8 cellular contexts compared by ENCODE assay signal in the genomic region with DNA sequence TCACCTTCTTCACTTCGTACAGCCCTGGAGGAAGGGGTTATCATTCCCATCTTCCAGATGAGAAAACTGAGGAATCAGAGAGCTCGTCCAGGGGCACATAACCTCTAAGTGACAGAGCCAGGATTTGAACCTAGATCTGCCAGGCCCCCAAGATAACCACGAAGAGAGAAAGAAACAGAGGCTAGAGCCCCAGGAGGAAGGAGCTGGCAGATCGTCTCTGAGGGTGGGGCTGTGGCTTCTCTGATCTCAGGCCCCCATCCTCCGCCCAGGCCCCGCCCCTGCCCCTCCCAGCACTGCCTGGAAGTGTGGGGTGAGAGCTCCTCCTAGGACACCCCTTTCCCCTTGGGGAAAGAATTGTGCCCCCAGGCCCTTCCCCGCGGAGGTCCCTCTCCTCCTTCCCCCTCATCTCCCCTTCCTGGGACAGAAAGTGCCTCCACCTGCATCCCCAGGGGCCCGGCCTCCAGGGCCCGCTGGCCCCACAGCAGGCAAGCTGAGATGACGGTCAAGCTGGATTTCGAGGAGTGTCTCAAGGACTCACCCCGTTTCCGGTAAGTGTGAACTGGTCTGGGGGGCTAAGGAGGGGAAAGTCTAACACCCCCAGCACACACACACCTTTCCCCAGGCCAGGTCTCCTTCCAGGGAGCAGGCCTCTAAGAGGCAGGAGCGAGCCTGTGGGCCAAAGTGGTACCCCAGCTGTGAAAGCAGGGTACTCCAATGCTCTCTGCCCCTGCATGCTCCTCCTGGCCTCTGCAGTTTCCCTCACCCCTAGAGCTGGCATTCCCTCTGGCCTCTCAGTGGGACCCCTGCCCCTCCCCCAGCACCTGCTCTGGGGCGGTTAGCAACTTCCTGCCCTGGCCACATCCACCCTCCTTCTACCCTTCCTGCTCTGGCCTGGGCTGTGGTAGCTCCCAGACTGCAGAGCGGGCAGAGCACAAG. TPM values are rescaled to one million over a fixed set of nuclear protein-coding genes. Genes with fewer than 3 reads are reported as not detected.
DNase-seq lines count a peak whose midpoint lies in the region; ATAC-seq and TF ChIP-seq lines count a peak whose summit lies in the region.

A gene with protein sequence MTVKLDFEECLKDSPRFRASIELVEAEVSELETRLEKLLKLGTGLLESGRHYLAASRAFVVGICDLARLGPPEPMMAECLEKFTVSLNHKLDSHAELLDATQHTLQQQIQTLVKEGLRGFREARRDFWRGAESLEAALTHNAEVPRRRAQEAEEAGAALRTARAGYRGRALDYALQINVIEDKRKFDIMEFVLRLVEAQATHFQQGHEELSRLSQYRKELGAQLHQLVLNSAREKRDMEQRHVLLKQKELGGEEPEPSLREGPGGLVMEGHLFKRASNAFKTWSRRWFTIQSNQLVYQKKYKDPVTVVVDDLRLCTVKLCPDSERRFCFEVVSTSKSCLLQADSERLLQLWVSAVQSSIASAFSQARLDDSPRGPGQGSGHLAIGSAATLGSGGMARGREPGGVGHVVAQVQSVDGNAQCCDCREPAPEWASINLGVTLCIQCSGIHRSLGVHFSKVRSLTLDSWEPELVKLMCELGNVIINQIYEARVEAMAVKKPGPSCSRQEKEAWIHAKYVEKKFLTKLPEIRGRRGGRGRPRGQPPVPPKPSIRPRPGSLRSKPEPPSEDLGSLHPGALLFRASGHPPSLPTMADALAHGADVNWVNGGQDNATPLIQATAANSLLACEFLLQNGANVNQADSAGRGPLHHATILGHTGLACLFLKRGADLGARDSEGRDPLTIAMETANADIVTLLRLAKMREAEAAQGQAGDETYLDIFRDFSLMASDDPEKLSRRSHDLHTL (plus strand): TSS at position 290 of the 936 bp plus-strand sequence. CDS start 206 bp downstream, at position 496.

- no peak within 1 kb of the TSS for H3T11ph ChIP-seq in H9 (ENCODE audit: low read length)

- no peak for TF ChIP-seq POLR2A in prostate gland (IDR thresholded peaks at IDR 0.05)

- intact Hi-C loops in upper lobe of right lung (cut with DNase I) = no loop called here
- intact Hi-C loops in prostate gland (cut with DNase I) = no loop called here

- peaks cover 9% of the 10 kb centered on the region; the same call in 1 of the 2 replicates for H3F3A ChIP-seq in SU-DHL-6 (ENCODE audit: insufficient read depth)

- H3K4me3 Mint-ChIP-seq in H9 = peak within 1 kb of the TSS; percentile 23 to 70
- H3K4me3 Mint-ChIP-seq in naive thymus-derived CD8-positive, alpha-beta T cell = peak within 1 kb of the TSS; percentile 92 to 98 (median 95)

- H2AFZ ChIP-seq in H9 (ENCODE audit: low read length) (no peak within 1 kb of the TSS), SU-DHL-6 (ENCODE audit: low read depth, low read length, severe bottlenecking) (peak within 1 kb of the TSS; percentile 55)

- WGBS in H9 (ENCODE audit: extremely low coverage, insufficient read length, low lambda C conversion rate) = no CpG with 5 or more reads among the region's 17 CpGs
- 40% methylated on average over 17 of the region's 17 CpGs for WGBS in prostate gland

- no peaks in the 10 kb centered on the region for H3K27me3 ChIP-seq in BLaER1 treated with 17β-estradiol and CSF1 and Interleukin-3, amounts not matched to agents 10 nM and 100 nM
- no peaks in the 10 kb centered on the region for H3K27me3 ChIP-seq in H9 (ENCODE audit: insufficient read depth, low read length)
- no peaks in the 10 kb centered on the region for H3K27me3 ChIP-seq in SU-DHL-6 (ENCODE audit: low read length)
- H3K27me3 ChIP-seq in upper lobe of right lung = no peaks in the 10 kb centered on the region
- H3K27me3 ChIP-seq in prostate gland (replicated peaks; ENCODE audit: insufficient read depth) = no peaks in the 10 kb centered on the region

- H3K27me3 Mint-ChIP-seq in H9 (ENCODE audit: low read depth) = no peaks in the 10 kb centered on the region; the same call in 1 of the 2 replicates
- no peaks in the 10 kb centered on the region for H3K27me3 Mint-ChIP-seq in naive thymus-derived CD8-positive, alpha-beta T cell

- H3K14ac ChIP-seq in H9 (ENCODE audit: insufficient read depth, low read length) = peak within 1 kb of the TSS; percentile 47; the same call in 1 of the 2 replicates

- H2BK15ac ChIP-seq in H9 (ENCODE audit: low read depth, low read length) = no peak within 1 kb of the TSS; the same call in 1 of the 2 replicates

- no peaks in the 10 kb centered on the region for H3K9me3 Mint-ChIP-seq in H9
- H3K9me3 Mint-ChIP-seq in naive thymus-derived CD8-positive, alpha-beta T cell = no peaks in the 10 kb centered on the region

- no peak within 1 kb of the TSS for H3K23ac ChIP-seq in H9 (ENCODE audit: insufficient read length, low read depth, low read length)

- no peaks in the 10 kb centered on the region for H3K9me3 ChIP-seq in BLaER1 treated with 17β-estradiol and CSF1 and Interleukin-3, amounts not matched to agents 10 nM and 100 nM (replicated peaks in 1 of 11)
- H3K9me3 ChIP-seq in H9 (ENCODE audit: control insufficient read depth, low read depth, low read length) (no peaks in the 10 kb centered on the region), SU-DHL-6 (ENCODE audit: insufficient read depth, low read length) (no peaks in the 10 kb centered on the region), upper lobe of right lung (no peaks in the 10 kb centered on the region), prostate gland (no peaks in the 10 kb centered on the region)

- H3K4ac ChIP-seq in H9 (ENCODE audit: low read depth, low read length) = no peak within 1 kb of the TSS

- DNase-seq in H9 (peak; percentile 94), upper lobe of right lung (peak; percentile 77), NCI-H1436 treated with DMSO at 0.1 percent for 48 hours (lab: John Stamatoyannopoulos, UW) (no peak), prostate gland (ENCODE audit: low spot score) (no peak)
- DNase-seq in activated naive CD4-positive, alpha-beta T cell treated with anti-CD3 and anti-CD28 coated beads, Interleukin-2, amount 50 U/mL, for 16 hours = peak; percentile 83
- peak; percentile 74 to 93 (median 82) for DNase-seq in naive thymus-derived CD8-positive, alpha-beta T cell

- no peak within 1 kb of the TSS for H4K91ac ChIP-seq in H9 (ENCODE audit: insufficient read length, low read depth, low read length)

- POLR2A ChIA-PET in naive thymus-derived CD8-positive, alpha-beta T cell (lab: Charles Lee) = interaction anchor here (0.5 to 5.9 kb wide), 41 partner anchors 7 to 350 kb away, joined by 3 to 147 read pairs (median 5); a partner anchor contains a TSS

- H3K4me1 Mint-ChIP-seq in H9 = peaks cover 20 to 34% of the 10 kb centered on the region in 2 experiments
- H3K4me1 Mint-ChIP-seq in naive thymus-derived CD8-positive, alpha-beta T cell = peaks cover 26 to 69% (median 64%) of the 10 kb centered on the region in 4 donors

- H3K9ac ChIP-seq in BLaER1 treated with 17β-estradiol and CSF1 and Interleukin-3, amounts not matched to agents 10 nM and 100 nM = peak within 1 kb of the TSS; percentile 67 to 78 (median 76)
- H3K9ac ChIP-seq in H9 (ENCODE audit: extremely low read depth, insufficient read length, low read length) (no peak within 1 kb of the TSS), SU-DHL-6 (ENCODE audit: low read length) (peak within 1 kb of the TSS; percentile 86)

- no peak within 1 kb of the TSS for H2BK120ac ChIP-seq in H9 (ENCODE audit: low read depth, low read length, poor library complexity, severe bottlenecking)

- H3K4me1 ChIP-seq in BLaER1 treated with 17β-estradiol and CSF1 and Interleukin-3, amounts not matched to agents 10 nM and 100 nM = peaks cover 64 to 90% (median 82%) of the 10 kb centered on the region in 10 experiments
- peaks cover 4% of the 10 kb centered on the region; the same call in 1 of the 2 replicates for H3K4me1 ChIP-seq in H9 (ENCODE audit: insufficient read depth, low read length)
- H3K4me1 ChIP-seq in upper lobe of right lung = no peaks in the 10 kb centered on the region
- H3K4me1 ChIP-seq in prostate gland (replicated peaks) = no peaks in the 10 kb centered on the region

- no peak within 1 kb of the TSS for H2BK5ac ChIP-seq in H9 (ENCODE audit: insufficient read length, low read length)

- H4K5ac ChIP-seq in H9 (ENCODE audit: insufficient read length, low read depth, low read length) = no peak within 1 kb of the TSS

- TF ChIP-seq CTCF in H9 (conservative IDR thresholded peaks at IDR 0.05) = no peak
- no peak for TF ChIP-seq CTCF in SU-DHL-6 (IDR thresholded peaks at IDR 0.05; ENCODE audit: insufficient read depth, low read length, poor library complexity, severe bottlenecking)
- no peak for TF ChIP-seq CTCF in upper lobe of right lung (IDR thresholded peaks at IDR 0.05)
- TF ChIP-seq CTCF in prostate gland (IDR thresholded peaks at IDR 0.05) = no peak

- peaks cover 0 to 37% (median 0%) of the 10 kb centered on the region in 11 experiments; a peak in 6 of 22 replicates for H4K20me1 ChIP-seq in BLaER1 treated with 17β-estradiol and CSF1 and Interleukin-3, amounts not matched to agents 10 nM and 100 nM
- H4K20me1 ChIP-seq in H9 (ENCODE audit: control insufficient read depth, insufficient read depth, insufficient read length) = no peaks in the 10 kb centered on the region
- no peaks in the 10 kb centered on the region for H4K20me1 ChIP-seq in SU-DHL-6 (ENCODE audit: low read depth, low read length)

- no peaks in the 10 kb centered on the region for H3K9me2 ChIP-seq in SU-DHL-6 (replicated peaks; ENCODE audit: insufficient read depth, low read length)

- peak within 1 kb of the TSS; percentile 56 to 77 (median 63) for H3K4me3 ChIP-seq in BLaER1 treated with 17β-estradiol and CSF1 and Interleukin-3, amounts not matched to agents 10 nM and 100 nM
- peak within 1 kb of the TSS; percentile 75 for H3K4me3 ChIP-seq in SU-DHL-6 (ENCODE audit: insufficient read depth, low read length, poor library complexity, severe bottlenecking)
- H3K4me3 ChIP-seq in upper lobe of right lung = peak within 1 kb of the TSS; percentile 43
- no peak within 1 kb of the TSS for H3K4me3 ChIP-seq in prostate gland

- no peak within 1 kb of the TSS for H3K56ac ChIP-seq in H9 (ENCODE audit: insufficient read length, low read depth, low read length)

- no peak within 1 kb of the TSS for H2AK5ac ChIP-seq in H9 (ENCODE audit: insufficient read length, low read length)

- H3K79me1 ChIP-seq in H9 (ENCODE audit: insufficient read depth, low read depth, low read length, poor library complexity, severe bottlenecking) = no peaks in the 10 kb centered on the region

- H3K79me2 ChIP-seq in H9 (ENCODE audit: insufficient read depth, low read length) = no peaks in the 10 kb centered on the region
- peaks cover 12% of the 10 kb centered on the region; the same call in 1 of the 2 replicates for H3K79me2 ChIP-seq in SU-DHL-6 (ENCODE audit: insufficient read depth, low read length)

- no peak within 1 kb of the TSS for H4K8ac ChIP-seq in H9 (replicated peaks; ENCODE audit: insufficient read length, low read depth, low read length)

- no peak within 1 kb of the TSS for H2BK12ac ChIP-seq in H9 (ENCODE audit: insufficient read length, low read depth, low read length)

- peak within 1 kb of the TSS; percentile 34 to 89 (median 89) for H3K27ac Mint-ChIP-seq in H9
- peak within 1 kb of the TSS; percentile 77 to 99 (median 98) for H3K27ac Mint-ChIP-seq in naive thymus-derived CD8-positive, alpha-beta T cell

- peak within 1 kb of the TSS; percentile 6 for H3K18ac ChIP-seq in H9 (ENCODE audit: insufficient read length, low read depth, low read length)

- peak within 1 kb of the TSS; percentile 50 to 83 (median 75); a peak in 20 of 22 replicates for H3K27ac ChIP-seq in BLaER1 treated with 17β-estradiol and CSF1 and Interleukin-3, amounts not matched to agents 10 nM and 100 nM
- H3K27ac ChIP-seq in H9 (ENCODE audit: insufficient read length, low read depth, low read length) = no peak within 1 kb of the TSS
- peak within 1 kb of the TSS; percentile 79 for H3K27ac ChIP-seq in SU-DHL-6 (ENCODE audit: low read depth, low read length)
- peak within 1 kb of the TSS; percentile 36 for H3K27ac ChIP-seq in upper lobe of right lung
- no peak within 1 kb of the TSS for H3K27ac ChIP-seq in prostate gland

- H3K4me2 ChIP-seq in BLaER1 treated with 17β-estradiol and CSF1 and Interleukin-3, amounts not matched to agents 10 nM and 100 nM = peak within 1 kb of the TSS; percentile 95 to 100 (median 99)
- H3K4me2 ChIP-seq in H9 (ENCODE audit: insufficient read depth, insufficient read length, low read length) (peak within 1 kb of the TSS; percentile 25), SU-DHL-6 (ENCODE audit: low read depth, low read length, poor library complexity, severe bottlenecking) (peak within 1 kb of the TSS; percentile 87)

- H2BK20ac ChIP-seq in H9 (ENCODE audit: low read depth, low read length, poor library complexity, severe bottlenecking) = no peak within 1 kb of the TSS

- no peaks in the 10 kb centered on the region; a peak in 1 of 7 replicates for H3K36me3 Mint-ChIP-seq in H9 (ENCODE audit: insufficient read depth in 1 of 3, low read depth in 3 of 3)
- H3K36me3 Mint-ChIP-seq in naive thymus-derived CD8-positive, alpha-beta T cell = peaks cover 0 to 37% (median 13%) of the 10 kb centered on the region in 3 donors

- peaks cover 0 to 36% (median 6%) of the 10 kb centered on the region in 11 experiments; a peak in 15 of 22 replicates for H3K36me3 ChIP-seq in BLaER1 treated with 17β-estradiol and CSF1 and Interleukin-3, amounts not matched to agents 10 nM and 100 nM
- H3K36me3 ChIP-seq in SU-DHL-6 (ENCODE audit: low read length) = no peaks in the 10 kb centered on the region; the same call in 1 of the 2 replicates
- H3K36me3 ChIP-seq in upper lobe of right lung = no peaks in the 10 kb centered on the region
- no peaks in the 10 kb centered on the region for H3K36me3 ChIP-seq in prostate gland

- ATAC-seq in naive thymus-derived CD8-positive, alpha-beta T cell = peak; percentile 94
- ATAC-seq in upper lobe of right lung = peak; percentile 78

- H3K23me2 ChIP-seq in H9 (ENCODE audit: insufficient read length, low read depth, low read length, poor library complexity, severe bottlenecking) = no peaks in the 10 kb centered on the region

RNA-seq across cellular contexts. Expression of the gene that starts here (rescaled TPM):
- total RNA-seq in H9 (2021) = 15.5 and 18.2 TPM in 2 replicates
- total RNA-seq in naive thymus-derived CD8-positive, alpha-beta T cell = 100 to 1,000 TPM; 450 to 466 TPM
- polyA plus RNA-seq in naive thymus-derived CD8-positive, alpha-beta T cell = 100 to 1,000 TPM; 246 to 295 (median 283) TPM
- 23.2 TPM for total RNA-seq in upper lobe of right lung
- total RNA-seq in prostate gland = 1 to 10 TPM; 2.5 to 6.5 TPM

Comparison
In these comparisons a context has a peak if more than half of its experiments do, and no peak if none do; other contexts are left out.
1. RNA of the gene that starts here (total RNA-seq): 450 to 466 TPM in naive thymus-derived CD8-positive, alpha-beta T cell; 23.2 TPM in upper lobe of right lung (single experiment), 15.5 to 18.2 TPM in H9 and 2.5 to 6.5 TPM in prostate gland; every median in the first group is over 10 times any median in the second.
2. H3K27ac ChIP-seq: peak in BLaER1 treated with 17β-estradiol and CSF1 and Interleukin-3, amounts not matched to agents 10 nM and 100 nM (11 of 11), SU-DHL-6 (single experiment) and upper lobe of right lung (single experiment); none in H9 (single experiment) and prostate gland (0 of 2).
3. H3K4me2 ChIP-seq: peak in every context shown above with its lines; median percentile 99 in BLaER1 treated with 17β-estradiol and CSF1 and Interleukin-3, amounts not matched to agents 10 nM and 100 nM; 87 in SU-DHL-6; 25 in H9.
4. H3K4me3 ChIP-seq: peak in BLaER1 treated with 17β-estradiol and CSF1 and Interleukin-3, amounts not matched to agents 10 nM and 100 nM (10 of 10), SU-DHL-6 (single experiment) and upper lobe of right lung (single experiment); none in prostate gland (0 of 2).
5. DNase-seq: peak in H9 (single experiment), activated naive CD4-positive, alpha-beta T cell treated with anti-CD3 and anti-CD28 coated beads, Interleukin-2, amount 50 U/mL, for 16 hours (single experiment), naive thymus-derived CD8-positive, alpha-beta T cell (10 of 10) and upper lobe of right lung (single experiment); none in NCI-H1436 treated with DMSO at 0.1 percent for 48 hours (single experiment) and prostate gland (single experiment).